Comparison of ENCODE assay signal across 5 cellular contexts in genomic region chr21:44838951-44839350, GRCh38.
"Had no signal": no experiment of that assay in that cellular context is flagged by ENCODE, and none has a peak within 500 bp of the region (broad histone marks: within the 10 kb centered on the region; RNA-seq: fewer than 3 reads in every experiment).

No MANE protein-coding gene starts in this region.

- DNase-seq: GM23248, GOT3, H7, HFFc6, IMR-90 had no signal
